13 cellular contexts compared by ENCODE assay signal in the genomic region with DNA sequence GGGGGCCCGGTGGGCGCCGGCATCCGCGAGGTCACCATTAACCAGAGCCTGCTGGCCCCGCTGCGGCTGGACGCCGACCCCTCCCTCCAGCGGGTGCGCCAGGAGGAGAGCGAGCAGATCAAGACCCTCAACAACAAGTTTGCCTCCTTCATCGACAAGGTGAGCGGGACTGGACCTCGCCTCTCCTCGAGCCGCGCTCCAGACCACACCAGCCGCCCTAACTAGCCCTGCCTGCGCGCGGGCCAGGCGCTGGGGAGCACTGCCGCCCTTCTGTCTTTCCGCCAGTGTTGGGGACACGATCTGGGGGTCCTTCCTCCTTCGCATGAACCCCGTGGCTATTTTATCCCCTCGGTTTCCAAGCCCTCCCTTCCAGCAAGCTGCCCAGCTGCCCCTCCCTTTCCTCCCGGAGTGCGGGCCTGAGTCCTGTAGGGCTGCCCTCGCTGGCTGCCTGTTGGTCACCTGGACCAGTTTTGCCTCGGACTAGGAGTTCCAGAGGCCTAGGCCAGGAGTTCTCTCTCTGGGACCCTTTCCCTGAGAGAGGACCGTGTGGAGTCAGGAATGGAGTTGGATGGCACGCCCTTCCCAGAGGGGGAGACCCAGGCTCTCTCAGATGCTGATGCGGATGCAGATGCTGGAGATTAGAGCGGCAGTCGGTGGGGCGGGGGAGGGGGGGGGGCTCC. TPM values are rescaled to one million over a fixed set of nuclear protein-coding genes. Genes with fewer than 3 reads are reported as not detected.
DNase-seq lines count a peak whose midpoint lies in the region; ATAC-seq and TF ChIP-seq lines count a peak whose summit lies in the region.
"Had no signal": no experiment of that assay in that cellular context is flagged by ENCODE, and none has a peak within 500 bp of the region (broad histone marks: within the 10 kb centered on the region; RNA-seq: fewer than 3 reads in every experiment).

No MANE protein-coding gene starts in this region.

- H3K4me3 Mint-ChIP-seq in activated naive CD4-positive, alpha-beta T cell treated with anti-CD3 and anti-CD28 coated beads, Interleukin-2, amount 10 ng/mL, durations not matched to agents 7 days and 5 days, result no peak overlapping the region
- H3K4me3 Mint-ChIP-seq: IgD-negative memory B cell had no signal

- WGBS in ectodermal cell, 2 experiments, result 7 to 9% methylated on average over 38 to 39 of the region's 39 CpGs
- WGBS in right cardiac atrium, result 14% methylated on average over 39 of the region's 39 CpGs

- H3K9me3 Mint-ChIP-seq in activated naive CD4-positive, alpha-beta T cell treated with anti-CD3 and anti-CD28 coated beads, Interleukin-2, amount 10 ng/mL, durations not matched to agents 7 days and 5 days, result no peaks in the 10 kb centered on the region
- no peaks in the 10 kb centered on the region for H3K9me3 Mint-ChIP-seq in activated naive CD4-positive, alpha-beta T cell treated with anti-CD3 and anti-CD28 coated beads, Interleukin-2, amount 50 U/mL, for 72 hours

- H3K27me3 Mint-ChIP-seq in activated naive CD4-positive, alpha-beta T cell treated with anti-CD3 and anti-CD28 coated beads, Interleukin-2, amount 10 ng/mL, durations not matched to agents 7 days and 5 days, result peaks cover 91% of the 10 kb centered on the region

- H3K36me3 Mint-ChIP-seq in activated naive CD4-positive, alpha-beta T cell treated with anti-CD3 and anti-CD28 coated beads, Interleukin-2, amount 10 ng/mL, durations not matched to agents 7 days and 5 days, result no peaks in the 10 kb centered on the region
- H3K36me3 Mint-ChIP-seq in activated naive CD4-positive, alpha-beta T cell treated with anti-CD3 and anti-CD28 coated beads, Interleukin-2, amount 50 U/mL, for 72 hours, result no peaks in the 10 kb centered on the region
- H3K36me3 Mint-ChIP-seq: IgD-negative memory B cell had no signal

- no peaks in the 10 kb centered on the region for H3K9me3 ChIP-seq in ectodermal cell (ENCODE audit: control insufficient read depth, low read length)
- H3K9me3 ChIP-seq in lower lobe of right lung, result no peaks in the 10 kb centered on the region
- no peaks in the 10 kb centered on the region for H3K9me3 ChIP-seq in upper lobe of right lung
- no peaks in the 10 kb centered on the region for H3K9me3 ChIP-seq in right cardiac atrium (ENCODE audit: control insufficient read depth, low read length)

- H3K27me3 ChIP-seq in ectodermal cell (ENCODE audit: control insufficient read depth, insufficient read depth, low read length, poor library complexity, severe bottlenecking) (peaks cover 39% of the 10 kb centered on the region), lower lobe of right lung (ENCODE audit: low read depth) (peaks cover 20% of the 10 kb centered on the region), upper lobe of right lung (peaks cover 10% of the 10 kb centered on the region), right cardiac atrium (ENCODE audit: control insufficient read depth, insufficient read depth) (no peaks in the 10 kb centered on the region)

- peaks cover 19% of the 10 kb centered on the region for H3K4me1 ChIP-seq in ectodermal cell (ENCODE audit: control insufficient read depth, insufficient read depth, low read length)
- peaks cover 20% of the 10 kb centered on the region for H3K4me1 ChIP-seq in lower lobe of right lung
- peaks cover 8% of the 10 kb centered on the region for H3K4me1 ChIP-seq in upper lobe of right lung
- H3K4me1 ChIP-seq in right cardiac atrium (ENCODE audit: control insufficient read depth, insufficient read depth, low read length), result no peaks in the 10 kb centered on the region

- H3K36me3 ChIP-seq in ectodermal cell (ENCODE audit: control insufficient read depth, insufficient read depth, low read length) (no peaks in the 10 kb centered on the region), lower lobe of right lung (no peaks in the 10 kb centered on the region), upper lobe of right lung (no peaks in the 10 kb centered on the region)

- TF ChIP-seq CTCF in lower lobe of right lung (IDR thresholded peaks at IDR 0.05), result no peak
- TF ChIP-seq CTCF in upper lobe of right lung (IDR thresholded peaks at IDR 0.05), result no peak

- H3K27ac ChIP-seq in ectodermal cell (ENCODE audit: insufficient read depth, low read depth, low read length, poor library complexity, severe bottlenecking) (no peak overlapping the region), lower lobe of right lung (peak overlapping the region; percentile 85), upper lobe of right lung (peak overlapping the region; percentile 80), right cardiac atrium (ENCODE audit: low read length) (no peak overlapping the region)

- ATAC-seq in activated naive CD4-positive, alpha-beta T cell treated with anti-CD3 and anti-CD28 coated beads, Interleukin-2, amount 50 U/mL, for 72 hours, result no peak
- no peak for ATAC-seq in lower lobe of right lung
- ATAC-seq in upper lobe of right lung, result no peak
- no peak for ATAC-seq in right cardiac atrium

- intact Hi-C loops in lower lobe of right lung (cut with DNase I) (no loop called here), upper lobe of right lung (cut with DNase I) (no loop called here), right cardiac atrium (cut with DNase I) (no loop called here)

- no peak overlapping the region for H3K27ac Mint-ChIP-seq in activated naive CD4-positive, alpha-beta T cell treated with anti-CD3 and anti-CD28 coated beads, Interleukin-2, amount 10 ng/mL, durations not matched to agents 7 days and 5 days
- H3K27ac Mint-ChIP-seq in activated naive CD4-positive, alpha-beta T cell treated with anti-CD3 and anti-CD28 coated beads, Interleukin-2, amount 50 U/mL, for 72 hours, result no peak overlapping the region
- H3K27ac Mint-ChIP-seq: IgD-negative memory B cell had no signal

- CTCF ChIA-PET in activated naive CD4-positive, alpha-beta T cell treated with anti-CD3 and anti-CD28 coated beads, Interleukin-2, amount 10 ng/mL, durations not matched to agents 7 days and 5 days (lab: Charles Lee), result no interaction called here

- H3K4me3 ChIP-seq in ectodermal cell (ENCODE audit: insufficient read depth, low read depth, low read length) (peak overlapping the region; percentile 26), lower lobe of right lung (peak overlapping the region; percentile 51), upper lobe of right lung (peak overlapping the region; percentile 49), right cardiac atrium (ENCODE audit: low read length) (no peak overlapping the region)

- peak; percentile 18 for DNase-seq in activated naive CD4-positive, alpha-beta T cell treated with anti-CD3 and anti-CD28 coated beads, Interleukin-2, amount 10 ng/mL, durations not matched to agents 7 days and 5 days
- DNase-seq in activated naive CD4-positive, alpha-beta T cell treated with anti-CD3 and anti-CD28 coated beads, Interleukin-2, amount 50 U/mL, for 72 hours (ENCODE audit: low spot score in 2 of 2), result no peak
- DNase-seq in lower lobe of right lung (no peak), upper lobe of right lung (peak; percentile 61), nucleus accumbens (lab: John Stamatoyannopoulos, UW) (no peak), right cardiac atrium (no peak), SHP77 treated with DMSO at 0.1 percent for 48 hours (lab: John Stamatoyannopoulos, UW) (no peak)
- DNase-seq: ACHN, NCI-H1436 treated with DMSO at 0.1 percent for 48 hours had no signal

- H3K4me1 Mint-ChIP-seq in activated naive CD4-positive, alpha-beta T cell treated with anti-CD3 and anti-CD28 coated beads, Interleukin-2, amount 10 ng/mL, durations not matched to agents 7 days and 5 days, result no peaks in the 10 kb centered on the region

RNA-seq across cellular contexts. Expression of gene KRT7, which starts 0.6 kb away (rescaled TPM):
- total RNA-seq in activated naive CD4-positive, alpha-beta T cell treated with anti-CD3 and anti-CD28 coated beads, Interleukin-2, amount 50 U/mL, for 72 hours, result 1 to 10 TPM in 1 of 2 donors, under 1 TPM in 1; 0.36 to 8.0 TPM
- polyA plus RNA-seq in ectodermal cell (2013, experiment 1 of 4), result 1.3 TPM
- polyA plus RNA-seq in ectodermal cell (2013, experiment 2 of 4), result 0.50 TPM
- polyA plus RNA-seq in ectodermal cell (2013, experiment 3 of 4), result 1.3 TPM
- polyA plus RNA-seq in ectodermal cell (2013, experiment 4 of 4), result 0.45 TPM
- total RNA-seq in lower lobe of right lung (257 TPM), upper lobe of right lung (664 TPM), right cardiac atrium (1 to 10 TPM in 2 of 4 donors, under 1 TPM in 1, not detected in 1; 0.94 to 3.0 (median 1.1) TPM)
- 0.16 TPM for polyA plus RNA-seq in right cardiac atrium
- total RNA-seq: G401, mononuclear cell had no signal
- polyA plus RNA-seq: IgD-negative memory B cell had no signal

RNA-seq across cellular contexts. Expression of gene KRT86, which starts 40.8 kb away (rescaled TPM):
- total RNA-seq in activated naive CD4-positive, alpha-beta T cell treated with anti-CD3 and anti-CD28 coated beads, Interleukin-2, amount 50 U/mL, for 72 hours, result under 1 TPM in 1 of 2 donors, not detected in 1; 0.37 TPM
- not detected for polyA plus RNA-seq in ectodermal cell (2013, experiment 1 of 4)
- polyA plus RNA-seq in ectodermal cell (2013, experiment 2 of 4), result not detected
- not detected for polyA plus RNA-seq in ectodermal cell (2013, experiment 3 of 4)
- polyA plus RNA-seq in ectodermal cell (2013, experiment 4 of 4), result not detected
- total RNA-seq in lower lobe of right lung (0.74 TPM), upper lobe of right lung (1.1 TPM), right cardiac atrium (not detected)
- polyA plus RNA-seq in right cardiac atrium, result not detected
- total RNA-seq: G401 had no signal
- polyA plus RNA-seq: IgD-negative memory B cell had no signal

RNA-seq across cellular contexts. Expression of gene KRT80, which starts 41.8 kb away (rescaled TPM):
- not detected for total RNA-seq in activated naive CD4-positive, alpha-beta T cell treated with anti-CD3 and anti-CD28 coated beads, Interleukin-2, amount 50 U/mL, for 72 hours
- not detected for polyA plus RNA-seq in ectodermal cell (2013, experiment 1 of 4)
- polyA plus RNA-seq in ectodermal cell (2013, experiment 2 of 4), result 0.05 TPM
- polyA plus RNA-seq in ectodermal cell (2013, experiment 3 of 4), result 0.11 TPM
- polyA plus RNA-seq in ectodermal cell (2013, experiment 4 of 4), result not detected
- total RNA-seq in lower lobe of right lung (3.0 TPM), upper lobe of right lung (8.6 TPM), right cardiac atrium (under 1 TPM in 1 of 4 donors, not detected in 3; 0.06 TPM)
- 0.05 TPM for polyA plus RNA-seq in right cardiac atrium
- total RNA-seq: mononuclear cell had no signal
- polyA plus RNA-seq: IgD-negative memory B cell had no signal

RNA-seq across cellular contexts. Expression of gene KRT81, which starts 57.7 kb away (rescaled TPM):
- total RNA-seq in activated naive CD4-positive, alpha-beta T cell treated with anti-CD3 and anti-CD28 coated beads, Interleukin-2, amount 50 U/mL, for 72 hours, result not detected
- not detected for polyA plus RNA-seq in ectodermal cell (2013, experiment 1 of 4)
- not detected for polyA plus RNA-seq in ectodermal cell (2013, experiment 2 of 4)
- not detected for polyA plus RNA-seq in ectodermal cell (2013, experiment 3 of 4)
- polyA plus RNA-seq in ectodermal cell (2013, experiment 4 of 4), result not detected
- total RNA-seq in lower lobe of right lung, result not detected
- total RNA-seq in upper lobe of right lung, result not detected
- total RNA-seq in right cardiac atrium, result not detected
- not detected for polyA plus RNA-seq in right cardiac atrium
- total RNA-seq: G401, mononuclear cell had no signal
- polyA plus RNA-seq: IgD-negative memory B cell had no signal

Comparison
In these comparisons a context has a peak if more than half of its experiments do, and no peak if none do; other contexts are left out.
1. DNase-seq: peak in activated naive CD4-positive, alpha-beta T cell treated with anti-CD3 and anti-CD28 coated beads, Interleukin-2, amount 10 ng/mL, durations not matched to agents 7 days and 5 days (single experiment) and upper lobe of right lung (single experiment); none in activated naive CD4-positive, alpha-beta T cell treated with anti-CD3 and anti-CD28 coated beads, Interleukin-2, amount 50 U/mL, for 72 hours (0 of 2), lower lobe of right lung (single experiment), nucleus accumbens (0 of 56), right cardiac atrium (0 of 3) and SHP77 treated with DMSO at 0.1 percent for 48 hours (single experiment).
2. H3K27ac ChIP-seq: peak in lower lobe of right lung (single experiment) and upper lobe of right lung (single experiment); none in ectodermal cell (single experiment) and right cardiac atrium (single experiment).
3. RNA of gene KRT7, which starts 0.6 kb away (total RNA-seq): 664 TPM in upper lobe of right lung (single experiment) and 257 TPM in lower lobe of right lung (single experiment); 0.36 to 8.0 TPM in activated naive CD4-positive, alpha-beta T cell treated with anti-CD3 and anti-CD28 coated beads, Interleukin-2, amount 50 U/mL, for 72 hours and 0.94 to 3.0 TPM in right cardiac atrium; every median in the first group is over 10 times any median in the second.